10 cellular contexts compared by ENCODE assay signal in the genomic region with DNA sequence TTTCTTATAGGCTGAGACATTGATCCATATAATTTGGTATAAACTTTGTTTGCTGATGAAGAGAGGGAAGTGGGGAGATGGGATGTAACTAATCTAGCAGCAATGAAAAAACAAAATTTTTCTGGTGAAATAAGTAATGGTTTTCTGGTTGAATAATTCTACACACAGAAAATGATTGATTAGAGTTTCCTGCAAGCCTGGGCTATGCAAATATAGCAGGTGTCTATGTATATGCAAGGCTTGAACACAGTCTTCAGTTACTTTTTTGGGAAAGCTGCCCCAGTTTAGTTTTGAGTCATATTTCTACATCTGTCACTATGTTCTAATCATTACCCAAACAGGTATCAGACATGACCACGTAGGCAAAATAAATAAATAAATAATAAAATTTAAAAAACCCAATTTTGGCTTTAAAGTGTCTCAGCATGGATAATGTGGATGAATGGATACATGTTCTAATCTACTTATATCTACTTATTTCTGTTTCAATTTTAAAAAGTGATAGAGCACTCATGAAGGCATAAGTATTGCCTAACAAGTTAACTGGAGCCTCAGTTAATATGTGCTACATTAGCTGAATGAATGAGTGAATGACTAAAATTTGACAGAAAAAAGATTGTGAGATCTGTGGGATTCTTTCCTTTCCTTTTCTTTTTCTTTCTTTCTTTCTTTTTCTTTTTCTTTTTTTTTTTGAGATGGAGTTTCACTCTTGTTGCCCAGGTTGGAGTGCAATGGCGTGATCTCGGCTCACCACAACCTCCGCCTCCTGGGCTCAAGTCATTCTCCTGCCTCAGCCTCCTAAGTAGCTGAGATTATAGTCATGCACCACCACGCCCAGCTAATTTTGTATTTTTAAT.
DNase-seq lines count a peak whose midpoint lies in the region; ATAC-seq, FAIRE-seq and TF ChIP-seq lines count a peak whose summit lies in the region.
"Had no signal": no experiment of that assay in that cellular context is flagged by ENCODE, and none has a peak within 500 bp of the region (broad histone marks: within the 10 kb centered on the region; RNA-seq: fewer than 3 reads in every experiment).

No MANE protein-coding gene starts in this region.

- no peak for TF ChIP-seq CTCF in GM13977 (IDR thresholded peaks at IDR 0.05; ENCODE audit: extremely low read depth, insufficient read depth, missing control alignments)

- in situ Hi-C loops in GM13977 (cut with MboI; ENCODE audit: low pct_unique_long_range_greater_than_20kb, low sequenced_read_pairs, unreplicated experiment) = no loop called here

- FAIRE-seq in RCC 7860 (lab: Jason Lieb, UNC) = no peak

- ATAC-seq in GM19452 (IDR thresholded peaks at IDR 0.05; ENCODE audit: unreplicated experiment) = peak; percentile 95
- peak; percentile 96 for ATAC-seq in HG02870 (IDR thresholded peaks at IDR 0.05; ENCODE audit: unreplicated experiment)
- peak; percentile 95 for ATAC-seq in HG03521 (IDR thresholded peaks at IDR 0.05; ENCODE audit: unreplicated experiment)

- peak; percentile 75 for DNase-seq in GM13977 (ENCODE audit: low spot score)
- no peak for DNase-seq in effector CD8-positive, alpha-beta T cell (lab: John Stamatoyannopoulos, UW)
- no peak for DNase-seq in MV-4-11 (lab: John Stamatoyannopoulos, UW)
- DNase-seq in inferior parietal cortex (ENCODE audit: extremely low spot score) = no peak
- no peak for DNase-seq in RCC 7860 (ENCODE audit: low spot score)
- DNase-seq: AML-193, NCI-H1930 had no signal
